ENCODE assay signal across 8 cellular contexts in genomic region chr12:108825205-108825950, GRCh38. TPM values are rescaled to one million over a fixed set of nuclear protein-coding genes. Genes with fewer than 3 reads are reported as not detected.
A peak's percentile ranks its signal among the peaks of the same experiment; 100 is the strongest.
DNase-seq lines count a peak whose midpoint lies in the region; ATAC-seq and TF ChIP-seq lines count a peak whose summit lies in the region.

No MANE protein-coding gene starts in this region.

- H3K4me3 ChIP-seq in Peyer's patch, result no peak overlapping the region
- H3K4me3 ChIP-seq in fibroblast of mammary gland (ENCODE audit: control insufficient read depth, low read depth, low read length), result peak overlapping the region; percentile 33

- no peak for TF ChIP-seq POLR2A in Peyer's patch (IDR thresholded peaks at IDR 0.05)

- peaks cover 60% of the 10 kb centered on the region for H3K36me3 Mint-ChIP-seq in activated T-cell treated with anti-CD3 and anti-CD28 coated beads, Interleukin-2, amount 50 U/mL, for 24 hours (ENCODE audit: low read depth)
- peaks cover 27% of the 10 kb centered on the region for H3K36me3 Mint-ChIP-seq in stimulated activated memory B cell treated with anti-CD40 and anti-IgM and Interleukin-4, amounts not matched to agents 10 μg/mL and 1 μg/mL and 100 μg/mL, for 72 hours

- H3K9me3 ChIP-seq in Peyer's patch, result no peaks in the 10 kb centered on the region

- H3K27ac Mint-ChIP-seq in activated T-cell treated with anti-CD3 and anti-CD28 coated beads, Interleukin-2, amount 50 U/mL, for 24 hours, result peak overlapping the region; percentile 79
- peak overlapping the region; percentile 64 for H3K27ac Mint-ChIP-seq in stimulated activated memory B cell treated with anti-CD40 and anti-IgM and Interleukin-4, amounts not matched to agents 10 μg/mL and 1 μg/mL and 100 μg/mL, for 72 hours

- peak; percentile 58 for ATAC-seq in stimulated activated memory B cell treated with anti-CD40 and anti-IgM and Interleukin-4, amounts not matched to agents 10 μg/mL and 1 μg/mL and 100 μg/mL, for 72 hours
- ATAC-seq in HG03520 (IDR thresholded peaks at IDR 0.05; ENCODE audit: unreplicated experiment) (no peak), GM18519 (IDR thresholded peaks at IDR 0.05; ENCODE audit: low FRiP score, unreplicated experiment) (no peak)

- TF ChIP-seq CTCF in Peyer's patch (IDR thresholded peaks at IDR 0.05) (no peak), fibroblast of mammary gland (conservative IDR thresholded peaks at IDR 0.05; ENCODE audit: control insufficient read depth, insufficient read depth, low read depth, low read length) (no peak)

- DNase-seq in activated T-cell treated with anti-CD3 and anti-CD28 coated beads, Interleukin-2, amount 50 U/mL, for 24 hours, result no peak
- DNase-seq in activated T-cell treated with anti-CD3 and anti-CD28 coated beads, Interleukin-2, amount 50 U/mL, for 48 hours, result no peak
- peak in 1 of 3 donors; percentile 1 for DNase-seq in Peyer's patch
- peak; percentile 78 for DNase-seq in fibroblast of mammary gland (ENCODE audit: low read depth)
- no peak for DNase-seq in NCI-H1436 (lab: John Stamatoyannopoulos, UW)

- H3K27me3 Mint-ChIP-seq in activated T-cell treated with anti-CD3 and anti-CD28 coated beads, Interleukin-2, amount 50 U/mL, for 24 hours, result no peaks in the 10 kb centered on the region
- H3K27me3 Mint-ChIP-seq in stimulated activated memory B cell treated with anti-CD40 and anti-IgM and Interleukin-4, amounts not matched to agents 10 μg/mL and 1 μg/mL and 100 μg/mL, for 72 hours, result no peaks in the 10 kb centered on the region

- peaks cover 0 to 23% (median 6%) of the 10 kb centered on the region in 4 donors for H3K4me1 ChIP-seq in Peyer's patch

- no peak overlapping the region for H3K4me3 Mint-ChIP-seq in activated T-cell treated with anti-CD3 and anti-CD28 coated beads, Interleukin-2, amount 50 U/mL, for 24 hours
- H3K4me3 Mint-ChIP-seq in stimulated activated memory B cell treated with anti-CD40 and anti-IgM and Interleukin-4, amounts not matched to agents 10 μg/mL and 1 μg/mL and 100 μg/mL, for 72 hours, result peak overlapping the region; percentile 50

- H3K9me3 Mint-ChIP-seq in activated T-cell treated with anti-CD3 and anti-CD28 coated beads, Interleukin-2, amount 50 U/mL, for 24 hours, result no peaks in the 10 kb centered on the region
- H3K9me3 Mint-ChIP-seq in stimulated activated memory B cell treated with anti-CD40 and anti-IgM and Interleukin-4, amounts not matched to agents 10 μg/mL and 1 μg/mL and 100 μg/mL, for 72 hours, result no peaks in the 10 kb centered on the region

- H3K27ac ChIP-seq in Peyer's patch, result peak overlapping the region; percentile 63 to 84 (median 74)

- peaks cover 0 to 14% (median 0%) of the 10 kb centered on the region in 3 donors for H3K36me3 ChIP-seq in Peyer's patch

- H3K27me3 ChIP-seq in Peyer's patch, result no peaks in the 10 kb centered on the region

- H3K4me1 Mint-ChIP-seq in activated T-cell treated with anti-CD3 and anti-CD28 coated beads, Interleukin-2, amount 50 U/mL, for 24 hours (ENCODE audit: low read depth), result peaks cover 54% of the 10 kb centered on the region
- peaks cover 40% of the 10 kb centered on the region for H3K4me1 Mint-ChIP-seq in stimulated activated memory B cell treated with anti-CD40 and anti-IgM and Interleukin-4, amounts not matched to agents 10 μg/mL and 1 μg/mL and 100 μg/mL, for 72 hours

RNA-seq across cellular contexts. Expression of gene SSH1, which starts 32.0 kb away (rescaled TPM):
- 10 to 100 TPM; 11.6 to 35.5 (median 23.3) TPM for total RNA-seq in Peyer's patch

RNA-seq across cellular contexts. Expression of gene DAO, which starts 54.5 kb away (rescaled TPM):
- 1 to 10 TPM in 1 of 4 donors, not detected in 3; 1.2 TPM for total RNA-seq in Peyer's patch
